In the genomic region with DNA sequence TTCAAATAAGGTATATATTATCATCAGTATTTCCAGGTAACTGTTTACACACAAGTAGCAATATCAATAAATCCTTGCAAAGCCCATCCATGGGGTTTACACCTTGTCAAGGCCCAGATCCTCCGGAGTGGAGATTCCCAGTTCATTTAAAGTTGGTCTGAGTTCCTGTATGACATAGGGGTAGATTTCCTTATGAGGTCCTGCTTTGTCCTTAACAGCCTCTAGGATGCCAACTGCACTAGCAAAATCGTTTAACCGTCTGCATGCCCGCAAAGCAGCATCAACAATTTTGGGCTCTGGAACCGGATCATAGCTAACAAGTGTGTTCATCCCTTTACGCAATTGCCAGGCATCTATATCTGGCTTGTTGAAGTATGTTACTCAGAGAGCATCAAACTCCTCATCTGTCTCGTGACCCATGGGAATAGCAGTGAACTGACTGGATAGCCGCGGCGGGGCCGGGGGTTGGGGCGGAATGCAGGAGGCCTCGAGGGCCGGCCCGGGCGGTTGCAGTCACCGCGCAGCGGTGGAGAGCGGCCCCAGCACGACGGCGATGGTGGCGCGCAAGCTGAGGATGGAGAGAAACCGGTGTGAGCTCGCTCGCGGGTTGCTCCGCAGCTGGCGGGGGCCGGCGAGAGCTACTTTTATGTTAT, we compare ENCODE assay signal across 15 cellular contexts. TPM values are rescaled to one million over a fixed set of nuclear protein-coding genes. Genes with fewer than 3 reads are reported as not detected.
DNase-seq lines count a peak whose midpoint lies in the region; ATAC-seq and TF ChIP-seq lines count a peak whose summit lies in the region.
"Had no signal": no experiment of that assay in that cellular context is flagged by ENCODE, and none has a peak within 500 bp of the region (broad histone marks: within the 10 kb centered on the region; RNA-seq: fewer than 3 reads in every experiment).

No MANE protein-coding gene starts in this region.

- H3K27ac Mint-ChIP-seq in activated CD4-positive, alpha-beta T cell treated with anti-CD3 and anti-CD28 coated beads, Interleukin-2, amount 10 ng/mL, durations not matched to agents 7 days and 5 days, result no peak overlapping the region

- H3K9ac ChIP-seq in HUES6 (ENCODE audit: low read length) (no peak overlapping the region), mesenchymal stem cell (ENCODE audit: low read length) (peak overlapping the region; percentile 16)

- H3K18ac ChIP-seq in mesenchymal stem cell (ENCODE audit: low read depth in 1 of 2, low read length in 2 of 2), result peak overlapping the region in 1 of 2 experiments; percentile 24

- no peaks in the 10 kb centered on the region for H3K36me3 Mint-ChIP-seq in activated CD4-positive, alpha-beta T cell treated with anti-CD3 and anti-CD28 coated beads, Interleukin-2, amount 10 ng/mL, durations not matched to agents 7 days and 5 days (ENCODE audit: low read depth)

- no peaks in the 10 kb centered on the region for H3K9me3 ChIP-seq in AG04450 (ENCODE audit: control insufficient read depth, insufficient read depth, low read length)
- no peaks in the 10 kb centered on the region for H3K9me3 ChIP-seq in HUES6 (ENCODE audit: control insufficient read depth, insufficient read depth, low read depth, low read length)
- no peaks in the 10 kb centered on the region for H3K9me3 ChIP-seq in mesenchymal stem cell (ENCODE audit: control insufficient read depth, low read length)
- H3K9me3 ChIP-seq: ovary, SJSA1 had no signal

- H2BK5ac ChIP-seq in mesenchymal stem cell (ENCODE audit: low read depth, low read length, poor library complexity, severe bottlenecking), result no peak overlapping the region

- H3K23ac ChIP-seq in mesenchymal stem cell (ENCODE audit: low read length in 2 of 2), result no peak overlapping the region

- WGBS in mesenchymal stem cell, result 27% methylated on average over 29 of the region's 33 CpGs

- no peak for TF ChIP-seq CTCF in AG04450 (IDR thresholded peaks at IDR 0.05; ENCODE audit: low read depth, low read length)

- DNase-seq in AG04450 (ENCODE audit: low read depth, low spot score) (peak; percentile 60), fibroblast of gingiva (ENCODE audit: low read depth) (peak; percentile 44), mesenchymal stem cell (peak; percentile 75), NCI-H2081 (lab: John Stamatoyannopoulos, UW) (no peak), NCI-H187 treated with DMSO at 0.1 percent for 48 hours (lab: John Stamatoyannopoulos, UW) (no peak)
- DNase-seq in activated CD4-positive, alpha-beta T cell treated with anti-CD3 and anti-CD28 coated beads, Interleukin-2, amount 10 ng/mL, durations not matched to agents 7 days and 5 days, result no peak
- DNase-seq: activated CD8-positive, alpha-beta memory T cell treated with anti-CD3 and anti-CD28 coated beads for 24 hours; activated gamma-delta T cell treated with Interleukin-2 at 50 U/mL for 16 hours; hippocampal formation; mammary epithelial cell; NK-92 treated with Interleukin-12 subunit alpha and Interleukin-12 subunit beta, amount 100 ng/mL, for 24 hours; ovary had no signal

- H4K91ac ChIP-seq in mesenchymal stem cell (ENCODE audit: low read length), result no peak overlapping the region

- no peaks in the 10 kb centered on the region for H3K9me3 Mint-ChIP-seq in activated CD4-positive, alpha-beta T cell treated with anti-CD3 and anti-CD28 coated beads, Interleukin-2, amount 10 ng/mL, durations not matched to agents 7 days and 5 days

- H2AK5ac ChIP-seq in mesenchymal stem cell (ENCODE audit: low read length, severe bottlenecking), result no peak overlapping the region

- H2BK120ac ChIP-seq in mesenchymal stem cell (ENCODE audit: low read depth, low read length), result no peak overlapping the region

- no peak overlapping the region for H3K4me3 Mint-ChIP-seq in activated CD4-positive, alpha-beta T cell treated with anti-CD3 and anti-CD28 coated beads, Interleukin-2, amount 10 ng/mL, durations not matched to agents 7 days and 5 days

- H3K4ac ChIP-seq in mesenchymal stem cell (ENCODE audit: low read depth in 1 of 2, low read length in 2 of 2), result no peak overlapping the region

- no peaks in the 10 kb centered on the region for H3K79me1 ChIP-seq in mesenchymal stem cell (replicated peaks; ENCODE audit: low read length, poor library complexity, severe bottlenecking)

- H3K27me3 ChIP-seq in AG04450 (ENCODE audit: control insufficient read depth, insufficient read depth, low read length), result peaks cover 5% of the 10 kb centered on the region
- H3K27me3 ChIP-seq in HUES6 (ENCODE audit: control insufficient read depth, insufficient read depth, low read length), result peaks cover 28% of the 10 kb centered on the region
- peaks cover 0 to 9% of the 10 kb centered on the region in 2 experiments for H3K27me3 ChIP-seq in mesenchymal stem cell (ENCODE audit: control insufficient read depth in 1 of 2, insufficient read depth in 1 of 2, low read length in 2 of 2)
- H3K27me3 ChIP-seq: ovary had no signal

- peak overlapping the region; percentile 65 for H3K4me2 ChIP-seq in mesenchymal stem cell (ENCODE audit: low read length, poor library complexity, severe bottlenecking)

- no peak overlapping the region for H2BK15ac ChIP-seq in mesenchymal stem cell (ENCODE audit: low read depth, poor library complexity, severe bottlenecking)

- peaks cover 5% of the 10 kb centered on the region for H3K4me1 Mint-ChIP-seq in activated CD4-positive, alpha-beta T cell treated with anti-CD3 and anti-CD28 coated beads, Interleukin-2, amount 10 ng/mL, durations not matched to agents 7 days and 5 days

- no peak for ATAC-seq in HG03457 (IDR thresholded peaks at IDR 0.05; ENCODE audit: unreplicated experiment)

- CTCF ChIA-PET in AG04450 (lab: Charles Lee), result interaction anchor here (0.7 kb wide), 1 partner anchor 28 kb away, joined by 4 read pairs; no protein-coding TSS in a partner anchor
- CTCF ChIA-PET in activated CD4-positive, alpha-beta T cell treated with anti-CD3 and anti-CD28 coated beads, Interleukin-2, amount 10 ng/mL, durations not matched to agents 7 days and 5 days (lab: Charles Lee), result no interaction called here

- H3K4me3 ChIP-seq in AG04450 (ENCODE audit: low read depth, low read length) (no peak overlapping the region), HUES6 (ENCODE audit: low read depth, low read length) (peak overlapping the region; percentile 31; the same call in 1 of the 2 replicates), mesenchymal stem cell (ENCODE audit: insufficient read depth in 1 of 2, low read depth in 1 of 2, low read length in 2 of 2) (peak overlapping the region in 1 of 2 experiments; percentile 45)
- H3K4me3 ChIP-seq: ovary, SJSA1 had no signal

- no peak overlapping the region for H2BK12ac ChIP-seq in mesenchymal stem cell (ENCODE audit: low read length in 2 of 2)

- peaks cover 20% of the 10 kb centered on the region for H3K27me3 Mint-ChIP-seq in activated CD4-positive, alpha-beta T cell treated with anti-CD3 and anti-CD28 coated beads, Interleukin-2, amount 10 ng/mL, durations not matched to agents 7 days and 5 days

- POLR2A ChIA-PET in AG04450 (lab: Yijun Ruan, JAX), result no interaction called here
- POLR2A ChIA-PET in activated CD4-positive, alpha-beta T cell treated with anti-CD3 and anti-CD28 coated beads, Interleukin-2, amount 10 ng/mL, durations not matched to agents 7 days and 5 days (lab: Charles Lee), result no interaction called here

- no peak overlapping the region for H4K8ac ChIP-seq in mesenchymal stem cell (ENCODE audit: low read length)

- no peak overlapping the region for H2AFZ ChIP-seq in mesenchymal stem cell (ENCODE audit: low read depth, low read length)

- H3K4me1 ChIP-seq in HUES6 (ENCODE audit: control insufficient read depth, insufficient read depth, low read length), result no peaks in the 10 kb centered on the region
- H3K4me1 ChIP-seq in mesenchymal stem cell (ENCODE audit: control insufficient read depth, insufficient read depth, low read depth, low read length), result peaks cover 4% of the 10 kb centered on the region
- H3K4me1 ChIP-seq: SJSA1 had no signal

- no peak overlapping the region for H3K14ac ChIP-seq in mesenchymal stem cell (ENCODE audit: low read length in 2 of 2)

- H3K27ac ChIP-seq in AG04450 (ENCODE audit: low read depth, low read length) (peak overlapping the region; percentile 1), HUES6 (ENCODE audit: low read depth, low read length) (no peak overlapping the region), mesenchymal stem cell (ENCODE audit: low read length, poor library complexity, severe bottlenecking) (no peak overlapping the region)
- H3K27ac ChIP-seq: ovary, SJSA1 had no signal

- H3K36me3 ChIP-seq in HUES6 (ENCODE audit: control insufficient read depth, insufficient read depth, low read length) (no peaks in the 10 kb centered on the region), mesenchymal stem cell (ENCODE audit: control insufficient read depth in 1 of 2, insufficient read depth in 2 of 2, low read depth in 1 of 2, low read length in 2 of 2) (no peaks in the 10 kb centered on the region)
- H3K36me3 ChIP-seq: ovary, SJSA1 had no signal

RNA-seq across cellular contexts. Expression of a gene that starts 30.6 kb away (rescaled TPM):
- polyA plus RNA-seq in AG04450 (2011; rRNA removed), result 26.8 and 30.9 TPM in 2 replicates
- 21.8 and 23.8 TPM in 2 replicates for polyA minus RNA-seq in AG04450 (2011; rRNA and poly(A)+ RNA removed)
- polyA plus RNA-seq in mesenchymal stem cell (2013, experiment 1 of 2), result 11.1 TPM
- polyA plus RNA-seq in mesenchymal stem cell (2013, experiment 2 of 2), result 11.1 TPM
- 10 to 100 TPM; 23.0 to 23.6 TPM for total RNA-seq in activated CD4-positive, alpha-beta T cell treated with anti-CD3 and anti-CD28 coated beads, Interleukin-2, amount 10 ng/mL, durations not matched to agents 7 days and 5 days

RNA-seq across cellular contexts. Expression of a gene that starts 49.3 kb away (rescaled TPM):
- 9.0 and 16.4 TPM in 2 replicates for polyA plus RNA-seq in AG04450 (2011; rRNA removed)
- polyA minus RNA-seq in AG04450 (2011; rRNA and poly(A)+ RNA removed), result 4.8 and 8.3 TPM in 2 replicates
- 5.8 TPM for polyA plus RNA-seq in mesenchymal stem cell (2013, experiment 1 of 2)
- 5.8 TPM for polyA plus RNA-seq in mesenchymal stem cell (2013, experiment 2 of 2)
- total RNA-seq in activated CD4-positive, alpha-beta T cell treated with anti-CD3 and anti-CD28 coated beads, Interleukin-2, amount 10 ng/mL, durations not matched to agents 7 days and 5 days, result 100 to 1,000 TPM; 109 to 117 TPM

Comparison
In these comparisons a context has a peak if more than half of its experiments do, and no peak if none do; other contexts are left out.
1. DNase-seq: peak in AG04450 (single experiment), fibroblast of gingiva (single experiment) and mesenchymal stem cell (single experiment); none in NCI-H2081 (0 of 2), NCI-H187 treated with DMSO at 0.1 percent for 48 hours (single experiment) and activated CD4-positive, alpha-beta T cell treated with anti-CD3 and anti-CD28 coated beads, Interleukin-2, amount 10 ng/mL, durations not matched to agents 7 days and 5 days (single experiment).